ENCODE assay signal across 1 cellular context in genomic region chr2:20106746-20107145, GRCh38.
TF ChIP-seq lines count a peak whose summit lies in the region.

No MANE protein-coding gene starts in this region.

TF ChIP-seq in A549, 52 proteins besides CTCF, POLR2A, EP300 and RAD21 (continued from another document):
- TF ChIP-seq ATOH8 (CRISPR knock-in tag; IDR thresholded peaks at IDR 0.05; ENCODE audit: low read depth): no peak
- no peak for TF ChIP-seq USF2 (IDR thresholded peaks at IDR 0.05)
- no peak for TF ChIP-seq ZSCAN20 (CRISPR knock-in tag; IDR thresholded peaks at IDR 0.05)
- TF ChIP-seq HOXB5 (CRISPR knock-in tag; IDR thresholded peaks at IDR 0.05): no peak
TF ChIP-seq in A549: peak in this region for 0.
